In the genomic region with DNA sequence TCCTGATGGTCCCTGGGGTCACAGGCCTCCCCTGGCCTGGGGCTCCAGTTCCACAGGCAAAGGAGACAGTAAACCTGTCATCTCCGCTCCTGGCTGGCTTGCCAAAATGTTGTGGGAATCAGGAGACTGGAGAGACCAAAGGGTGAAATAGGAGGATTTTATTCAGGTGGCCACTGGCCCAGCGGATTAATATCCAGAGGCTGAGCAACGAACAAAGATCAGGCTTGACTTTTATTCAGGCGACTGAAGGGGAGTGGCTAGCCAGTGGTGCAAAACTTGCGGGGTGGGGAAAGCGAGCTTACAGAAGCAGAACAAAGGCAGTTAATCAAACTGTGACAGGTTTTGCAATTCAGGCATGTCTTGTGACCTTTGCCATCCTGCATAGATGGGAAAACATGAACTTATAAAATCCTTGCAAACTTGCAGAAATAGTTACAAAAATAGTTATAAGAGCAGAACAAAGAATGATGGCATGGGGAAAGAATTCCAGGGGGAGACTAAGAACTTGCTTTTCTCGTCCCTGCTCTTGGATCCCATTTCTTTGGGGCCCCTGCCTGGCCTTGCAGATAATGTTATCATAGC, we compare ENCODE assay signal across 27 cellular contexts. TPM values are rescaled to one million over a fixed set of nuclear protein-coding genes. Genes with fewer than 3 reads are reported as not detected.
DNase-seq lines count a peak whose midpoint lies in the region; ATAC-seq, FAIRE-seq and TF ChIP-seq lines count a peak whose summit lies in the region.
"Had no signal": no experiment of that assay in that cellular context is flagged by ENCODE, and none has a peak within 500 bp of the region (broad histone marks: within the 10 kb centered on the region; RNA-seq: fewer than 3 reads in every experiment).

No MANE protein-coding gene starts in this region.

- no peak for TF ChIP-seq RAD21 in K562 (CRISPR knock-in tag; conservative IDR thresholded peaks at IDR 0.05 in 1 of 2, IDR thresholded peaks at IDR 0.05 in 1 of 2)

- no peak overlapping the region for H3K4me2 ChIP-seq in K562 (ENCODE audit: insufficient read depth, low read length)
- H3K4me2 ChIP-seq: KMS-11 had no signal

- BruUV-seq in K562 (replicated peaks; lab: Mats Ljungman, UMichigan), result no TSS peak

- in situ Hi-C loops in K562 (cut with MboI), result no loop called here

- H3K4me3 ChIP-seq in NB4 (ENCODE audit: low read depth, low read length), result no peak overlapping the region
- no peak overlapping the region for H3K4me3 ChIP-seq in K562
- H3K4me3 ChIP-seq in testis, result no peak overlapping the region
- no peak overlapping the region for H3K4me3 ChIP-seq in vagina
- no peak overlapping the region for H3K4me3 ChIP-seq in ascending aorta
- H3K4me3 ChIP-seq: GM23248, lung had no signal

- no peaks in the 10 kb centered on the region for H3K79me2 ChIP-seq in K562 (ENCODE audit: control insufficient read depth, insufficient read depth, low read length)

- H3K9me1 ChIP-seq in K562 (ENCODE audit: control insufficient read depth, insufficient read depth, low read length), result no peaks in the 10 kb centered on the region

- H2AFZ ChIP-seq in K562 (ENCODE audit: low read depth, low read length), result no peak overlapping the region
- H2AFZ ChIP-seq: GM23248 had no signal

- H3K9me3 ChIP-seq in K562 (replicated peaks; ENCODE audit: control insufficient read depth, insufficient read depth, low read depth, low read length), result peaks cover 16% of the 10 kb centered on the region
- H3K9me3 ChIP-seq in testis, result no peaks in the 10 kb centered on the region
- peaks cover 17% of the 10 kb centered on the region for H3K9me3 ChIP-seq in vagina
- peaks cover 25 to 34% of the 10 kb centered on the region in 2 donors for H3K9me3 ChIP-seq in ascending aorta

- WGBS in K562 (ENCODE audit: insufficient coverage, low coverage, missing lambda C conversion rate), result 16% methylated on average over 6 of the region's 7 CpGs
- WGBS in testis, 2 donors, result 65 to 71% methylated on average over 7 of the region's 7 CpGs

- FAIRE-seq in K562 (lab: Jason Lieb, UNC), result no peak
- FAIRE-seq: endothelial cell of umbilical vein, kidney had no signal

- no peaks in the 10 kb centered on the region for H4K20me1 ChIP-seq in K562 (replicated peaks; ENCODE audit: control insufficient read depth, insufficient read depth, low read length)

- H3K36me3 ChIP-seq in K562 (ENCODE audit: control insufficient read depth, insufficient read depth, low read length) (no peaks in the 10 kb centered on the region), testis (ENCODE audit: low read depth, missing control alignments) (no peaks in the 10 kb centered on the region), vagina (no peaks in the 10 kb centered on the region), ascending aorta (no peaks in the 10 kb centered on the region)

- TF ChIP-seq CTCF in NB4 (IDR thresholded peaks at IDR 0.05; ENCODE audit: low read depth, low read length) (no peak), K562 (IDR thresholded peaks at IDR 0.05 in 2 of 3, conservative IDR thresholded peaks at IDR 0.05 in 1 of 3; ENCODE audit: insufficient read depth in 2 of 3, low read depth in 1 of 3, low read length in 3 of 3) (no peak), testis (IDR thresholded peaks at IDR 0.05) (no peak), vagina (IDR thresholded peaks at IDR 0.05) (no peak), ascending aorta (IDR thresholded peaks at IDR 0.05) (no peak)

- no peak overlapping the region for H3K27ac ChIP-seq in K562 (ENCODE audit: extremely low read depth, low read depth, low read length)
- peak overlapping the region; percentile 9 to 18 for H3K27ac ChIP-seq in testis
- no peak overlapping the region for H3K27ac ChIP-seq in vagina
- no peak overlapping the region for H3K27ac ChIP-seq in ascending aorta
- H3K27ac ChIP-seq: C4-2B, GM23248, KMS-11 had no signal

- CTCF ChIA-PET in K562 (lab: Yijun Ruan, JAX; ENCODE audit: low intra/inter-chr PET ratio), result interaction anchor here (0.6 kb wide), 1 partner anchor 977 kb away, joined by 3 read pairs; no protein-coding TSS in a partner anchor

- POLR2A ChIA-PET in K562 (lab: Yijun Ruan, JAX), result no interaction called here

- TF ChIP-seq POLR2A in NB4 (IDR thresholded peaks at IDR 0.05; ENCODE audit: extremely low read depth, insufficient read length) (no peak), K562 (conservative IDR thresholded peaks at IDR 0.05) (no peak), testis (IDR thresholded peaks at IDR 0.05) (no peak), vagina (IDR thresholded peaks at IDR 0.05) (no peak)

- no peak for ATAC-seq in K562
- ATAC-seq in GM18861 (IDR thresholded peaks at IDR 0.05; ENCODE audit: unreplicated experiment), result no peak
- ATAC-seq: activated T-helper 17 cell treated with anti-CD3 and anti-CD28 coated beads, Interleukin-2, amount 50 U/mL, for 72 hours; sciatic nerve; SK-N-SH treated with all-trans-retinoic acid at 6 μM for 48 hours; stimulated activated naive CD8-positive, alpha-beta T cell treated with anti-CD3 and anti-CD28 coated beads, Interleukin-15, Interleukin-2, amounts not matched to agents 100 U/mL and 50 U/mL, for 24 hours had no signal

- H3K4me1 ChIP-seq in K562 (replicated peaks in 1 of 2; ENCODE audit: control insufficient read depth in 2 of 2, insufficient read depth in 2 of 2, low read length in 2 of 2) (peaks cover 3 to 5% of the 10 kb centered on the region in 2 experiments), testis (peaks cover 8% of the 10 kb centered on the region), vagina (no peaks in the 10 kb centered on the region), ascending aorta (no peaks in the 10 kb centered on the region)

- TF ChIP-seq EP300 in K562 (IDR thresholded peaks at IDR 0.05; ENCODE audit: low read length), result 0 out of 2 replicates have a peak, but pooled peaks have one; percentile 38

- H3K27me3 ChIP-seq in K562 (ENCODE audit: control insufficient read depth in 2 of 2, insufficient read depth in 2 of 2, low read length in 2 of 2), result no peaks in the 10 kb centered on the region
- H3K27me3 ChIP-seq in testis, result no peaks in the 10 kb centered on the region
- no peaks in the 10 kb centered on the region for H3K27me3 ChIP-seq in vagina
- no peaks in the 10 kb centered on the region for H3K27me3 ChIP-seq in ascending aorta

- no peak overlapping the region for H3K9ac ChIP-seq in K562 (ENCODE audit: insufficient read depth in 1 of 2, low read depth in 2 of 2, low read length in 2 of 2)
- H3K9ac ChIP-seq: GM23248, KMS-11 had no signal

- intact Hi-C loops in K562 (cut with micrococcal nuclease), result no loop called here
- intact Hi-C loops in testis (cut with DNase I; ENCODE audit: low total_unique reads), result no loop called here
- intact Hi-C loops in vagina (cut with DNase I), result no loop called here
- intact Hi-C loops in ascending aorta (cut with DNase I), result no loop called here

- peak; percentile 8 for DNase-seq in NCI-H2227 (lab: John Stamatoyannopoulos, UW; ENCODE audit: unreplicated experiment)
- no peak for DNase-seq in NCI-H2227 treated with DMSO at 0.1 percent for 48 hours (lab: John Stamatoyannopoulos, UW)
- peak; percentile 58 for DNase-seq in NB4 (ENCODE audit: low read depth)
- DNase-seq in K562 (ENCODE audit: extremely low read depth in 1 of 4, low spot score in 3 of 4), result peak in 2 of 4 experiments; percentile 21 to 48
- DNase-seq in testis, result no peak
- DNase-seq in vagina (ENCODE audit: extremely low spot score in 2 of 2), result no peak
- DNase-seq in ascending aorta (ENCODE audit: low spot score in 2 of 2), result no peak
- DNase-seq: ACHN; activated CD4-positive, alpha-beta T cell treated with anti-CD3 and anti-CD28 coated beads, Interleukin-2, amount 50 U/mL, for 48 hours; activated CD4-positive, CD25-positive, alpha-beta regulatory T cell; activated CD8-positive, alpha-beta memory T cell treated with anti-CD3 and anti-CD28 coated beads, Interleukin-2, amount 50 U/mL, for 4 hours; central memory CD4-positive, alpha-beta T cell; dermis blood vessel endothelial cell; GM23248; kidney; NCI-H1092 treated with DMSO at 0.1 percent for 48 hours; NCI-H2107; stimulated activated naive CD8-positive, alpha-beta T cell treated with anti-CD3 and anti-CD28 coated beads, Interleukin-15, Interleukin-2, amounts not matched to agents 100 U/mL and 50 U/mL, for 24 hours; T-helper 9 cell had no signal

TF ChIP-seq in K562, 482 proteins besides CTCF, POLR2A, EP300 and RAD21 (continues in another document):
- TF ChIP-seq YY1 (IDR thresholded peaks at IDR 0.05; ENCODE audit: borderline replicate concordance in 1 of 3, control insufficient read depth in 1 of 3, extremely low read depth in 1 of 3, insufficient read depth in 3 of 3, insufficient read length in 1 of 3, insufficient replicate concordance in 2 of 3, low read depth in 1 of 3, low read length in 2 of 3) (peak in 1 of 3 experiments; percentile 7), MIER1 (IDR thresholded peaks at IDR 0.05; ENCODE audit: low read depth) (no peak), ZNF23 (CRISPR knock-in tag; IDR thresholded peaks at IDR 0.05) (no peak), KLF1 (tag; IDR thresholded peaks at IDR 0.05) (no peak), TBP (optimal IDR thresholded peaks at IDR 0.05; ENCODE audit: low read depth, low read length) (no peak), CBX5 (IDR thresholded peaks at IDR 0.05; ENCODE audit: borderline replicate concordance, low read depth) (peak; percentile 99)

RNA-seq across cellular contexts. Expression of a gene that starts 19.8 kb away (rescaled TPM):
- 67.4 and 149 TPM in 2 replicates for total RNA-seq in K562 (2011; cell fraction: chromatin; rRNA removed; ENCODE audit: low replicate concordance)
- 104 and 107 TPM in 2 replicates for total RNA-seq in K562 (2011; cell fraction: nucleolus; rRNA removed)
- 71.4 and 73.7 TPM in 2 replicates for total RNA-seq in K562 (2011; cell fraction: nucleoplasm; rRNA removed)
- total RNA-seq in K562 (2014; rRNA removed), result 30.1 and 31.2 TPM in 2 replicates
- total RNA-seq in K562 (2014; rRNA removed; fragmentation: Illumina TruSeq; extraction: Trizol), result 16.1 and 17.5 TPM in 2 replicates
- total RNA-seq in K562 (2015; rRNA removed; fragmentation: Illumina TruSeq; extraction: Trizol), result 22.5 and 22.8 TPM in 2 replicates
- total RNA-seq in K562 (2021), result 30.3 and 32.6 TPM in 2 replicates
- 18.1 and 21.3 TPM in 2 replicates for polyA plus RNA-seq in K562 (2011; rRNA removed)
- polyA plus RNA-seq in K562 (2011; cell fraction: cytosol; rRNA removed), result 18.4 and 28.1 TPM in 2 replicates
- polyA plus RNA-seq in K562 (2011; cell fraction: nucleus; rRNA removed), result 56.6 and 83.3 TPM in 2 replicates
- polyA plus RNA-seq in K562 (2012), result 20.0 and 24.2 TPM in 2 replicates
- 25.8 and 27.3 TPM in 2 replicates for polyA plus RNA-seq in K562 (2014; fragmentation: Illumina TruSeq; extraction: Trizol)
- 10 to 100 TPM; 10.2 to 11.2 TPM for polyA plus RNA-seq in K562 (2014; fragmentation: Nextera tagmentation; extraction: Ambion mirVana)
- polyA plus RNA-seq in K562 (2014; rRNA removed), result 28.1 and 30.2 TPM in 2 replicates
- 20.4 and 22.3 TPM in 2 replicates for polyA minus RNA-seq in K562 (2011; rRNA and poly(A)+ RNA removed)
- polyA minus RNA-seq in K562 (2011; cell fraction: cytosol; rRNA and poly(A)+ RNA removed), result 12.1 and 14.0 TPM in 2 replicates
- polyA minus RNA-seq in K562 (2011; cell fraction: nucleus; rRNA and poly(A)+ RNA removed), result 48.0 and 48.9 TPM in 2 replicates
- total RNA-seq in testis, result 10 to 100 TPM; 80.4 to 80.6 TPM
- polyA plus RNA-seq in testis (ENCODE audit: insufficient read depth, low read depth, low replicate concordance), result 49.5 TPM
- 43.0 TPM for total RNA-seq in vagina
- 23.4 TPM for total RNA-seq in ascending aorta

Comparison
In these comparisons a context has a peak if more than half of its experiments do, and no peak if none do; other contexts are left out.
1. DNase-seq: peak in NCI-H2227 (single experiment) and NB4 (single experiment); none in NCI-H2227 treated with DMSO at 0.1 percent for 48 hours (single experiment), testis (single experiment), vagina (0 of 2) and ascending aorta (0 of 2).
2. H3K27ac ChIP-seq: peak in testis (2 of 2); none in K562 (single experiment), vagina (single experiment) and ascending aorta (0 of 2).